In genomic region chr1:1000357-1001056, GRCh38 we compare ENCODE assay signal across 9 cellular contexts. TPM values are rescaled to one million over a fixed set of nuclear protein-coding genes. Genes with fewer than 3 reads are reported as not detected.
DNase-seq lines count a peak whose midpoint lies in the region; ATAC-seq, FAIRE-seq and TF ChIP-seq lines count a peak whose summit lies in the region.
"Had no signal": no experiment of that assay in that cellular context is flagged by ENCODE, and none has a peak within 500 bp of the region (broad histone marks: within the 10 kb centered on the region; RNA-seq: fewer than 3 reads in every experiment).

No MANE protein-coding gene starts in this region.

- CTCF ChIA-PET in activated B cell treated with CpG ODN at 0.5 μM for 24 hours (lab: Charles Lee) = interaction anchor here (1.6 to 2.1 kb wide), 2 partner anchors 18 to 63 kb away, joined by 4 to 8 read pairs; partner anchors contain the start of gene PERM1

- H3K9ac ChIP-seq in kidney (ENCODE audit: low read length in 2 of 2) = peak overlapping the region; percentile 41 to 58

- peak overlapping the region; percentile 86 to 94 (median 88) for H3K27ac Mint-ChIP-seq in IgD-negative memory B cell
- no peak overlapping the region for H3K27ac Mint-ChIP-seq in activated B cell treated with CpG ODN at 0.5 μM for 24 hours

- FAIRE-seq in kidney (lab: Jason Lieb, UNC) = no peak

- TF ChIP-seq CTCF in GM06990 (IDR thresholded peaks at IDR 0.05; ENCODE audit: insufficient read depth, low read length, poor library complexity, severe bottlenecking) (no peak), activated B cell treated with CpG ODN at 0.5 μM for 24 hours (IDR thresholded peaks at IDR 0.05) (no peak), cardiac fibroblast (IDR thresholded peaks at IDR 0.05; ENCODE audit: low read depth, low read length) (no peak), kidney (IDR thresholded peaks at IDR 0.05; ENCODE audit: borderline replicate concordance, extremely low read depth, insufficient read depth) (no peak)

- H3K36me3 ChIP-seq in GM06990 (ENCODE audit: control insufficient read depth, insufficient read depth, low read length) (no peaks in the 10 kb centered on the region; the same call in 1 of the 2 replicates), kidney (ENCODE audit: control insufficient read depth in 1 of 2, insufficient read depth in 2 of 2, low read length in 2 of 2) (no peaks in the 10 kb centered on the region)

- H3K36me3 Mint-ChIP-seq in IgD-negative memory B cell = no peaks in the 10 kb centered on the region
- no peaks in the 10 kb centered on the region for H3K36me3 Mint-ChIP-seq in activated B cell treated with CpG ODN at 0.5 μM for 24 hours (ENCODE audit: low read depth)

- H3K4me1 ChIP-seq in kidney (ENCODE audit: control insufficient read depth in 1 of 2, insufficient read depth in 1 of 2, low read depth in 1 of 2, low read length in 2 of 2) = peaks cover 2 to 18% of the 10 kb centered on the region in 2 donors

- H3K4me3 ChIP-seq in GM06990 (replicated peaks; ENCODE audit: low read depth, low read length) = peak overlapping the region; percentile 51
- peak overlapping the region; percentile 64 to 68 for H3K4me3 ChIP-seq in cardiac fibroblast (replicated peaks in 1 of 2; ENCODE audit: low read depth in 2 of 2, low read length in 2 of 2)
- H3K4me3 ChIP-seq in kidney (ENCODE audit: low read length in 2 of 2) = peak overlapping the region; percentile 38 to 59

- ATAC-seq in activated B cell treated with CpG ODN at 0.5 μM for 24 hours (ENCODE audit: low read depth) (peak; percentile 25), GM18498 (IDR thresholded peaks at IDR 0.05; ENCODE audit: unreplicated experiment) (no peak)

- H3K4me3 Mint-ChIP-seq in IgD-negative memory B cell = peak overlapping the region; percentile 74 to 87 (median 82)
- peak overlapping the region; percentile 75 for H3K4me3 Mint-ChIP-seq in activated B cell treated with CpG ODN at 0.5 μM for 24 hours

- H3K27me3 ChIP-seq in GM06990 (replicated peaks; ENCODE audit: control insufficient read depth, insufficient read depth, low read length) = peaks cover 3% of the 10 kb centered on the region

- no peaks in the 10 kb centered on the region for H3K9me3 ChIP-seq in kidney (ENCODE audit: control insufficient read depth in 1 of 2, low read length in 2 of 2)

- peaks cover 0 to 10% (median 8%) of the 10 kb centered on the region in 3 donors for H3K4me1 Mint-ChIP-seq in IgD-negative memory B cell
- peaks cover 24% of the 10 kb centered on the region for H3K4me1 Mint-ChIP-seq in activated B cell treated with CpG ODN at 0.5 μM for 24 hours

- H3K27me3 Mint-ChIP-seq in IgD-negative memory B cell = peaks cover 42% of the 10 kb centered on the region
- peaks cover 29% of the 10 kb centered on the region for H3K27me3 Mint-ChIP-seq in activated B cell treated with CpG ODN at 0.5 μM for 24 hours

- H3K9me3 Mint-ChIP-seq in IgD-negative memory B cell (no peaks in the 10 kb centered on the region), activated B cell treated with CpG ODN at 0.5 μM for 24 hours (no peaks in the 10 kb centered on the region)

- H3K27ac ChIP-seq in kidney (ENCODE audit: low read depth in 2 of 2, low read length in 2 of 2) = peak overlapping the region; percentile 90 to 97

- peak; percentile 68 for DNase-seq in GM06990 (ENCODE audit: extremely low read depth, insufficient read length)
- DNase-seq in activated B cell treated with CpG ODN at 0.5 μM for 24 hours = peak; percentile 66
- peak; percentile 85 to 94 for DNase-seq in cardiac fibroblast (ENCODE audit: low read depth in 2 of 2)
- DNase-seq in kidney = peak; percentile 93
- DNase-seq in stimulated activated CD4-positive, alpha-beta T cell treated with anti-CD3 and anti-CD28 coated beads, Interleukin-15, amount 100 ng/mL, for 24 hours = peak; percentile 73
- DNase-seq in mesenteric fat pad (ENCODE audit: low spot score) = no peak

- POLR2A ChIA-PET in activated B cell treated with CpG ODN at 0.5 μM for 24 hours (lab: Charles Lee) = interaction anchor here (2.2 kb wide), 1 partner anchor 13 kb away, joined by 10 read pairs; the partner anchor contains the start of gene ISG15

- intact Hi-C loops in activated B cell treated with CpG ODN at 0.5 μM for 24 hours (cut with micrococcal nuclease) = loop anchor here (1.0 kb wide), 1 partner anchor 16 kb away; no protein-coding TSS in a partner anchor
- intact Hi-C loops in kidney (cut with DNase I) = no loop called here

RNA-seq across cellular contexts. Expression of gene HES4, which starts 0.6 kb away (rescaled TPM):
- not detected for polyA plus RNA-seq in IgD-negative memory B cell
- total RNA-seq in activated B cell treated with CpG ODN at 0.5 μM for 24 hours = 0.67 and 1.2 TPM in 2 replicates
- total RNA-seq in kidney = 32.0 TPM
- polyA plus RNA-seq in kidney (ENCODE audit: insufficient read depth, low read depth, low replicate concordance) = 15.8 TPM
- total RNA-seq in mesenteric fat pad = 25.5 TPM

RNA-seq across cellular contexts. Expression of gene ISG15, which starts 12.8 kb away (rescaled TPM):
- 191 TPM for polyA plus RNA-seq in IgD-negative memory B cell
- 25.8 and 28.9 TPM in 2 replicates for total RNA-seq in activated B cell treated with CpG ODN at 0.5 μM for 24 hours
- 23.9 TPM for total RNA-seq in kidney
- polyA plus RNA-seq in kidney (ENCODE audit: insufficient read depth, low read depth, low replicate concordance) = 65.9 TPM
- 47.0 TPM for total RNA-seq in mesenteric fat pad

RNA-seq across cellular contexts. Expression of gene PERM1, which starts 18.6 kb away (rescaled TPM):
- polyA plus RNA-seq in IgD-negative memory B cell (not detected), kidney (ENCODE audit: insufficient read depth, low read depth, low replicate concordance) (0.86 TPM)
- total RNA-seq in activated B cell treated with CpG ODN at 0.5 μM for 24 hours (not detected in 2 replicates), kidney (0.25 TPM), mesenteric fat pad (not detected)
- total RNA-seq: pulmonary artery endothelial cell had no signal

RNA-seq across cellular contexts. Expression of gene AGRN, which starts 19.4 kb away (rescaled TPM):
- polyA plus RNA-seq in IgD-negative memory B cell = 0.05 TPM
- total RNA-seq in activated B cell treated with CpG ODN at 0.5 μM for 24 hours = 25.8 and 27.1 TPM in 2 replicates
- total RNA-seq in kidney = 261 TPM
- 78.5 TPM for polyA plus RNA-seq in kidney (ENCODE audit: insufficient read depth, low read depth, low replicate concordance)
- 17.6 TPM for total RNA-seq in mesenteric fat pad

RNA-seq across cellular contexts. Expression of gene PLEKHN1, which starts 34.2 kb away (rescaled TPM):
- polyA plus RNA-seq in IgD-negative memory B cell (0.14 TPM), kidney (ENCODE audit: insufficient read depth, low read depth, low replicate concordance) (not detected)
- total RNA-seq in activated B cell treated with CpG ODN at 0.5 μM for 24 hours (1.3 and 1.4 TPM in 2 replicates), kidney (14.3 TPM), mesenteric fat pad (0.39 TPM)

Comparison
In these comparisons a context has a peak if more than half of its experiments do, and no peak if none do; other contexts are left out.
1. RNA of gene HES4, which starts 0.6 kb away (total RNA-seq): 32.0 TPM in kidney (single experiment) and 25.5 TPM in mesenteric fat pad (single experiment); 0.67 to 1.2 TPM in activated B cell treated with CpG ODN at 0.5 μM for 24 hours; every median in the first group is over 10 times any median in the second.
2. Peak in every context shown above with its lines, with median percentiles within 50 percentile points of each other: H3K4me3 ChIP-seq.